In the genomic region with DNA sequence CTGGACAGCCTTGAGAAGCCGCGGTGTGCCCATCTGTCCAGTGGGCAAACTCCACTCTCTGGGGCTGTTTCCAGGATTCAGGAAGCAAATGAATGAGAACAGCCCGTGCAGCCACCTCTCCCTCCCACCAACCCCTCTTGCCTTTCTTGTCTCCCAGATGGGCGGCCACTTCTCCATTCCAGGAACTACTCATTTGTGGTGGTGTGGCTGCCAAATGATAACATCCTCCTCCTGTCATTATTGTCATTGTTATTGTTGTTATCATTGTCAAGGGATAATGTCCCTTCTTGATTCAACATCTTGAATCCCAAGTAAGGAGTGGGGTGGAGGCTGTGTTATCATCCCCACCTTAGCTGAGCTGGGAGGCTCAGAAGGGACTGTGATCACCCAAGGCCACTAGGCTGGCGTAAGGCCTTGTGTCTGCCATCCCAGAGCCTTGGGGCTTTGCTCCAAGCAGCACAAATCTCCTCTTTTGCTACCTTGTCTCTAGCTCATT, we compare ENCODE assay signal across 8 cellular contexts. TPM values are rescaled to one million over a fixed set of nuclear protein-coding genes. Genes with fewer than 3 reads are reported as not detected.
A peak's percentile ranks its signal among the peaks of the same experiment; 100 is the strongest.
DNase-seq lines count a peak whose midpoint lies in the region; ATAC-seq and TF ChIP-seq lines count a peak whose summit lies in the region.

No MANE protein-coding gene starts in this region.

- H3K9me3 Mint-ChIP-seq in activated naive CD8-positive, alpha-beta T cell treated with anti-CD3 and anti-CD28 coated beads, Interleukin-2, amount 50 U/mL, for 24 hours = no peaks in the 10 kb centered on the region

- TF ChIP-seq CTCF in right lobe of liver (IDR thresholded peaks at IDR 0.05) = no peak

- TF ChIP-seq POLR2A in right lobe of liver (IDR thresholded peaks at IDR 0.05) = no peak

- ATAC-seq in left cardiac atrium (no peak), left ventricle myocardium superior (no peak), right lobe of liver (no peak), HG02981 (IDR thresholded peaks at IDR 0.05; ENCODE audit: unreplicated experiment) (no peak), GM18907 (IDR thresholded peaks at IDR 0.05; ENCODE audit: unreplicated experiment) (no peak)
- ATAC-seq in activated naive CD8-positive, alpha-beta T cell treated with anti-CD3 and anti-CD28 coated beads, Interleukin-2, amount 50 U/mL, for 24 hours = no peak

- no peaks in the 10 kb centered on the region for H3K27me3 Mint-ChIP-seq in activated naive CD8-positive, alpha-beta T cell treated with anti-CD3 and anti-CD28 coated beads, Interleukin-2, amount 50 U/mL, for 24 hours

- peak; percentile 64 for DNase-seq in left cardiac atrium
- DNase-seq in left ventricle myocardium superior = no peak
- no peak for DNase-seq in activated naive CD8-positive, alpha-beta T cell treated with anti-CD3 and anti-CD28 coated beads, Interleukin-2, amount 50 U/mL, for 24 hours
- no peak for DNase-seq in right lobe of liver
- no peak for DNase-seq in D341Med (ENCODE audit: low spot score)

- H3K27me3 ChIP-seq in right lobe of liver = no peaks in the 10 kb centered on the region

- H3K36me3 ChIP-seq in right lobe of liver (no peaks in the 10 kb centered on the region), urinary bladder (ENCODE audit: insufficient read depth) (no peaks in the 10 kb centered on the region)

- peaks cover 0 to 17% (median 4%) of the 10 kb centered on the region in 4 donors for H3K4me1 ChIP-seq in right lobe of liver
- no peaks in the 10 kb centered on the region for H3K4me1 ChIP-seq in urinary bladder (ENCODE audit: insufficient read depth)

- H3K27ac ChIP-seq in right lobe of liver = peak overlapping the region; percentile 15 to 95 (median 87)
- peak overlapping the region; percentile 33 for H3K27ac ChIP-seq in urinary bladder (ENCODE audit: low read depth)

- WGBS in right lobe of liver (ENCODE audit: insufficient coverage, low coverage, low lambda C conversion rate, missing lambda C conversion rate) = 13% methylated on average over 4 of the region's 5 CpGs
- 50% methylated on average over 5 of the region's 5 CpGs for WGBS in urinary bladder

- peak overlapping the region; percentile 96 for H3K4me3 Mint-ChIP-seq in activated naive CD8-positive, alpha-beta T cell treated with anti-CD3 and anti-CD28 coated beads, Interleukin-2, amount 50 U/mL, for 24 hours

- H3K36me3 Mint-ChIP-seq in activated naive CD8-positive, alpha-beta T cell treated with anti-CD3 and anti-CD28 coated beads, Interleukin-2, amount 50 U/mL, for 24 hours (ENCODE audit: low read depth) = peaks cover 4% of the 10 kb centered on the region

- intact Hi-C loops in left cardiac atrium (cut with DNase I) (loop anchor here (5.0 kb wide), 3 partner anchors 48 to 153 kb away; partner anchors contain the start of gene CARM1 (in 1 of the 2)), left ventricle myocardium superior (cut with micrococcal nuclease) (loop anchor here (10.0 kb wide), 1 partner anchor 145 kb away; no protein-coding TSS in a partner anchor), right lobe of liver (cut with DNase I) (loop anchor here (5.0 to 10.0 kb wide), 2 partner anchors 45 to 53 kb away; no protein-coding TSS in a partner anchor)

- peak overlapping the region; percentile 90 to 100 (median 99) for H3K4me3 ChIP-seq in right lobe of liver
- peak overlapping the region; percentile 85 for H3K4me3 ChIP-seq in urinary bladder (ENCODE audit: low read depth, low read length)

- peak overlapping the region; percentile 60 for H3K27ac Mint-ChIP-seq in activated naive CD8-positive, alpha-beta T cell treated with anti-CD3 and anti-CD28 coated beads, Interleukin-2, amount 50 U/mL, for 24 hours

- peaks cover 41% of the 10 kb centered on the region for H3K4me1 Mint-ChIP-seq in activated naive CD8-positive, alpha-beta T cell treated with anti-CD3 and anti-CD28 coated beads, Interleukin-2, amount 50 U/mL, for 24 hours

- no peaks in the 10 kb centered on the region for H3K9me3 ChIP-seq in right lobe of liver

RNA-seq across cellular contexts. Expression of gene DNM2, which starts 1.6 kb away (rescaled TPM):
- total RNA-seq in left cardiac atrium = 100 to 1,000 TPM; 125 to 186 TPM
- total RNA-seq in left ventricle myocardium superior = 201 TPM
- 10 to 100 TPM; 54.0 to 86.9 (median 68.3) TPM for total RNA-seq in right lobe of liver
- total RNA-seq in urinary bladder = 76.2 TPM
- polyA plus RNA-seq in urinary bladder = 87.0 TPM

RNA-seq across cellular contexts. Expression of gene QTRT1, which starts 18.3 kb away (rescaled TPM):
- total RNA-seq in left cardiac atrium (10 to 100 TPM; 24.7 to 28.2 TPM), left ventricle myocardium superior (29.1 TPM), right lobe of liver (10 to 100 TPM; 19.0 to 30.2 (median 26.8) TPM), urinary bladder (16.3 TPM)
- 55.3 TPM for polyA plus RNA-seq in urinary bladder
